Comparison of ENCODE assay signal across 1 cellular context in genomic region chr20:17530716-17531536, GRCh38.
TF ChIP-seq lines count a peak whose summit lies in the region.

Gene BFSP1 (minus strand): TSS chr20:17531379. CDS start chr20:17531329, 50 bp downstream.

TF ChIP-seq in HepG2, 621 proteins besides CTCF, POLR2A, EP300 and RAD21 (continued from another document and continues in another):
- TF ChIP-seq ZNF687 (CRISPR knock-in tag; IDR thresholded peaks at IDR 0.05) (peak; percentile 93), HOXA5 (CRISPR knock-in tag; IDR thresholded peaks at IDR 0.05) (no peak), ZGPAT (CRISPR knock-in tag; IDR thresholded peaks at IDR 0.05) (peak; percentile 85; the same call in 1 of the 2 replicates), SCMH1 (CRISPR knock-in tag; IDR thresholded peaks at IDR 0.05; ENCODE audit: borderline replicate concordance) (no peak), KAT8 (CRISPR knock-in tag; IDR thresholded peaks at IDR 0.05) (peak; percentile 57), MXD3 (CRISPR knock-in tag; IDR thresholded peaks at IDR 0.05) (no peak), ZFP62 (CRISPR knock-in tag; IDR thresholded peaks at IDR 0.05) (no peak), ETV5 (CRISPR knock-in tag; IDR thresholded peaks at IDR 0.05; ENCODE audit: borderline replicate concordance) (peak; percentile 37; the same call in 1 of the 2 replicates), TCF7 (IDR thresholded peaks at IDR 0.05; ENCODE audit: low read depth) (0 out of 2 replicates have a peak, but pooled peaks have one; percentile 5), TEAD3 (CRISPR knock-in tag; optimal IDR thresholded peaks at IDR 0.05; ENCODE audit: borderline replicate concordance) (peak; percentile 35), ZNF792 (CRISPR knock-in tag; IDR thresholded peaks at IDR 0.05) (peak; percentile 64), MEIS1 (CRISPR knock-in tag; IDR thresholded peaks at IDR 0.05; ENCODE audit: borderline replicate concordance) (no peak), ZNF446 (CRISPR knock-in tag; IDR thresholded peaks at IDR 0.05) (no peak), FOSL2 (CRISPR knock-in tag; IDR thresholded peaks at IDR 0.05) (peak; percentile 33; the same call in 1 of the 2 replicates), ZNF331 (CRISPR knock-in tag; IDR thresholded peaks at IDR 0.05) (peak; percentile 53; the same call in 1 of the 2 replicates), MLLT10 (CRISPR knock-in tag; IDR thresholded peaks at IDR 0.05) (no peak), PAWR (CRISPR knock-in tag; IDR thresholded peaks at IDR 0.05; ENCODE audit: borderline replicate concordance) (no peak), HNF4A (CRISPR knock-in tag; IDR thresholded peaks at IDR 0.05) (no peak), SP4 (CRISPR knock-in tag; IDR thresholded peaks at IDR 0.05) (peak; percentile 76; the same call in 1 of the 2 replicates), ZFP90 (CRISPR knock-in tag; IDR thresholded peaks at IDR 0.05; ENCODE audit: borderline replicate concordance) (no peak), ZBTB40 (IDR thresholded peaks at IDR 0.05) (no peak), ZBTB40 (CRISPR knock-in tag; IDR thresholded peaks at IDR 0.05) (0 out of 2 replicates have a peak, but pooled peaks have one; percentile 51), U2AF1 (optimal IDR thresholded peaks at IDR 0.05; ENCODE audit: low read depth, low read length) (no peak), ZMAT3 (CRISPR knock-in tag; conservative IDR thresholded peaks at IDR 0.05) (no peak), SMARCC2 (IDR thresholded peaks at IDR 0.05) (no peak)
- TF ChIP-seq, protein P1, sequence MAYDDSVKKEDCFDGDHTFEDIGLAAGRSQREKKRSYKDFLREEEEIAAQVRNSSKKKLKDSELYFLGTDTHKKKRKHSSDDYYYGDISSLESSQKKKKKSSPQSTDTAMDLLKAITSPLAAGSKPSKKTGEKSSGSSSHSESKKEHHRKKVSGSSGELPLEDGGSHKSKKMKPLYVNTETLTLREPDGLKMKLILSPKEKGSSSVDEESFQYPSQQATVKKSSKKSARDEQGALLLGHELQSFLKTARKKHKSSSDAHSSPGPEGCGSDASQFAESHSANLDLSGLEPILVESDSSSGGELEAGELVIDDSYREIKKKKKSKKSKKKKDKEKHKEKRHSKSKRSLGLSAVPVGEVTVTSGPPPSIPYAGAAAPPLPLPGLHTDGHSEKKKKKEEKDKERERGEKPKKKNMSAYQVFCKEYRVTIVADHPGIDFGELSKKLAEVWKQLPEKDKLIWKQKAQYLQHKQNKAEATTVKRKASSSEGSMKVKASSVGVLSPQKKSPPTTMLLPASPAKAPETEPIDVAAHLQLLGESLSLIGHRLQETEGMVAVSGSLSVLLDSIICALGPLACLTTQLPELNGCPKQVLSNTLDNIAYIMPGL (CRISPR knock-in tag; IDR thresholded peaks at IDR 0.05; ENCODE audit: borderline replicate concordance in 1 of 2, low read depth in 1 of 2): peak in 1 of 2 experiments; percentile 48; a peak in 1 of 4 replicates
- TF ChIP-seq, protein P2, sequence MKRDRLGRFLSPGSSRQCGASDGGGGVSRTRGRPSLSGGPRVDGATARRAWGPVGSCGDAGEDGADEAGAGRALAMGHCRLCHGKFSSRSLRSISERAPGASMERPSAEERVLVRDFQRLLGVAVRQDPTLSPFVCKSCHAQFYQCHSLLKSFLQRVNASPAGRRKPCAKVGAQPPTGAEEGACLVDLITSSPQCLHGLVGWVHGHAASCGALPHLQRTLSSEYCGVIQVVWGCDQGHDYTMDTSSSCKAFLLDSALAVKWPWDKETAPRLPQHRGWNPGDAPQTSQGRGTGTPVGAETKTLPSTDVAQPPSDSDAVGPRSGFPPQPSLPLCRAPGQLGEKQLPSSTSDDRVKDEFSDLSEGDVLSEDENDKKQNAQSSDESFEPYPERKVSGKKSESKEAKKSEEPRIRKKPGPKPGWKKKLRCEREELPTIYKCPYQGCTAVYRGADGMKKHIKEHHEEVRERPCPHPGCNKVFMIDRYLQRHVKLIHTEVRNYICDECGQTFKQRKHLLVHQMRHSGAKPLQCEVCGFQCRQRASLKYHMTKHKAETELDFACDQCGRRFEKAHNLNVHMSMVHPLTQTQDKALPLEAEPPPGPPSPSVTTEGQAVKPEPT (CRISPR knock-in tag; IDR thresholded peaks at IDR 0.05; ENCODE audit: low read depth): no peak
- TF ChIP-seq, protein P3, sequence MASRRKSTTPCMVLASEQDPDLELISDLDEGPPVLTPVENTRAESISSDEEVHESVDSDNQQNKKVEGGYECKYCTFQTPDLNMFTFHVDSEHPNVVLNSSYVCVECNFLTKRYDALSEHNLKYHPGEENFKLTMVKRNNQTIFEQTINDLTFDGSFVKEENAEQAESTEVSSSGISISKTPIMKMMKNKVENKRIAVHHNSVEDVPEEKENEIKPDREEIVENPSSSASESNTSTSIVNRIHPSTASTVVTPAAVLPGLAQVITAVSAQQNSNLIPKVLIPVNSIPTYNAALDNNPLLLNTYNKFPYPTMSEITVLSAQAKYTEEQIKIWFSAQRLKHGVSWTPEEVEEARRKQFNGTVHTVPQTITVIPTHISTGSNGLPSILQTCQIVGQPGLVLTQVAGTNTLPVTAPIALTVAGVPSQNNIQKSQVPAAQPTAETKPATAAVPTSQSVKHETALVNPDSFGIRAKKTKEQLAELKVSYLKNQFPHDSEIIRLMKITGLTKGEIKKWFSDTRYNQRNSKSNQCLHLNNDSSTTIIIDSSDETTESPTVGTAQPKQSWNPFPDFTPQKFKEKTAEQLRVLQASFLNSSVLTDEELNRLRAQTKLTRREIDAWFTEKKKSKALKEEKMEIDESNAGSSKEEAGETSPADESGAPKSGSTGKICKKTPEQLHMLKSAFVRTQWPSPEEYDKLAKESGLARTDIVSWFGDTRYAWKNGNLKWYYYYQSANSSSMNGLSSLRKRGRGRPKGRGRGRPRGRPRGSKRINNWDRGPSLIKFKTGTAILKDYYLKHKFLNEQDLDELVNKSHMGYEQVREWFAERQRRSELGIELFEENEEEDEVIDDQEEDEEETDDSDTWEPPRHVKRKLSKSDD (CRISPR knock-in tag; IDR thresholded peaks at IDR 0.05; ENCODE audit: low read depth): no peak
- TF ChIP-seq, protein P4, sequence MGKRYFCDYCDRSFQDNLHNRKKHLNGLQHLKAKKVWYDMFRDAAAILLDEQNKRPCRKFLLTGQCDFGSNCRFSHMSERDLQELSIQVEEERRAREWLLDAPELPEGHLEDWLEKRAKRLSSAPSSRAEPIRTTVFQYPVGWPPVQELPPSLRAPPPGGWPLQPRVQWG (CRISPR knock-in tag; IDR thresholded peaks at IDR 0.05; ENCODE audit: borderline replicate concordance, low read depth): no peak
